Comparison of ENCODE assay signal across 19 cellular contexts in the genomic region with DNA sequence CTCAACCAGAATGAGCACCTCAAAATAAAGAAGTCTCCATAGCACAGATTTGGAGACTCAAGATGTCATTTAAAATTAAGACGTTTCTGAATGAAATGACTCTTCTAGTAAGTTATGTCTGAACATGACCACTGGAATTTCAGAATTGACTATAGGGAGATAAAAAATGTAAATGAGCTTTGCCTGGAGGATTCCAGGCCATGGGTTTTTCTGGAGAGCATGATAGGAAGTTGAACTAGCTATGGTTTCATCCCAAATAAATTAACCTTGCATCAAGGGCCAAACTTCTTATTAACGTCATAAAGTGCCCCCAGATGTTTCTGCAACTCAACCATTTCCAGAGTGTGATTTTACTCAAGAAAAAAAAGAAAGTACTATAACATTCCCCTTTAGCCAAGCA.
"Had no signal": no experiment of that assay in that cellular context is flagged by ENCODE, and none has a peak within 500 bp of the region (broad histone marks: within the 10 kb centered on the region; RNA-seq: fewer than 3 reads in every experiment).

No MANE protein-coding gene starts in this region.

- H3K9me3 ChIP-seq: body of pancreas, lower lobe of right lung, right atrium auricular region, upper lobe of left lung had no signal

- DNase-seq: activated CD4-positive, alpha-beta T cell treated with anti-CD3 and anti-CD28 coated beads, Interleukin-2, amount 50 U/mL, for 48 hours; activated naive CD4-positive, alpha-beta T cell treated with Interleukin-2 at 50 U/mL for 16 hours; activated naive CD8-positive, alpha-beta T cell treated with anti-CD3 and anti-CD28 coated beads, Interleukin-2, amount 50 U/mL, for 24 hours; body of pancreas; effector CD8-positive, alpha-beta T cell; glutamatergic neuron; immature natural killer cell; lower lobe of right lung; nephron progenitor cell; occipital lobe; stimulated activated CD4-positive, alpha-beta T cell treated with anti-CD3 and anti-CD28 coated beads, Interleukin-4, amount 100 ng/mL, for 24 hours; stimulated activated naive CD4-positive, alpha-beta T cell; substantia nigra; T-helper 17 cell; upper lobe of left lung; WERI-Rb-1 had no signal

- H3K27ac ChIP-seq: body of pancreas, lower lobe of right lung, right atrium auricular region, skin epidermis, upper lobe of left lung, WERI-Rb-1 had no signal

- H3K27me3 ChIP-seq: body of pancreas, right atrium auricular region, upper lobe of left lung had no signal

- H3K36me3 ChIP-seq: lower lobe of right lung, right atrium auricular region, upper lobe of left lung, WERI-Rb-1 had no signal

- ATAC-seq: activated naive CD8-positive, alpha-beta T cell treated with anti-CD3 and anti-CD28 coated beads, Interleukin-2, amount 50 U/mL, for 24 hours; activated T-helper 17 cell treated with anti-CD3 and anti-CD28 coated beads, Interleukin-2, amount 50 U/mL, for 72 hours; body of pancreas; lower lobe of right lung; T-helper 17 cell had no signal

- H3K4me1 ChIP-seq: body of pancreas, lower lobe of right lung, right atrium auricular region, upper lobe of left lung had no signal

- H3K4me3 ChIP-seq: body of pancreas, lower lobe of right lung, right atrium auricular region, skin epidermis, upper lobe of left lung had no signal
